Comparison of ENCODE assay signal across 18 cellular contexts in genomic region chr1:22738522-22738921, GRCh38. TPM values are rescaled to one million over a fixed set of nuclear protein-coding genes. Genes with fewer than 3 reads are reported as not detected.
"Had no signal": no experiment of that assay in that cellular context is flagged by ENCODE, and none has a peak within 500 bp of the region (broad histone marks: within the 10 kb centered on the region; RNA-seq: fewer than 3 reads in every experiment).

No MANE protein-coding gene starts in this region.

- FAIRE-seq: islet of Langerhans had no signal

- H3K36me3 Mint-ChIP-seq: type B pancreatic cell, WTC11 had no signal

- H3K4me3 Mint-ChIP-seq: activated CD8-positive, alpha-beta T cell treated with anti-CD3 and anti-CD28 coated beads, Interleukin-2, amount 10 ng/mL, durations not matched to agents 7 days and 5 days; activated naive CD8-positive, alpha-beta T cell treated with anti-CD3 and anti-CD28 coated beads, Interleukin-2, amount 50 U/mL, for 24 hours; central memory CD8-positive, alpha-beta T cell; dendritic cell treated with granulocyte-macrophage colony-stimulating factor and Interleukin-4, amounts not matched to agents 40 ng/mL and 50 ng/mL, for 4 days; neural crest cell; type B pancreatic cell; WTC11 had no signal

- H3K27ac Mint-ChIP-seq: activated CD8-positive, alpha-beta T cell treated with anti-CD3 and anti-CD28 coated beads, Interleukin-2, amount 10 ng/mL, durations not matched to agents 7 days and 5 days; activated naive CD8-positive, alpha-beta T cell treated with anti-CD3 and anti-CD28 coated beads, Interleukin-2, amount 50 U/mL, for 24 hours; dendritic cell treated with granulocyte-macrophage colony-stimulating factor and Interleukin-4, amounts not matched to agents 40 ng/mL and 50 ng/mL, for 4 days; type B pancreatic cell; WTC11 had no signal

- H3K36me3 ChIP-seq: sigmoid colon had no signal

- ATAC-seq: activated CD8-positive, alpha-beta T cell treated with anti-CD3 and anti-CD28 coated beads, Interleukin-2, amount 10 ng/mL, durations not matched to agents 7 days and 5 days; activated naive CD8-positive, alpha-beta T cell treated with anti-CD3 and anti-CD28 coated beads, Interleukin-2, amount 50 U/mL, for 24 hours; esophagus mucosa; left ventricle myocardium superior; WTC11 had no signal

- H3K4me1 ChIP-seq: sigmoid colon had no signal

- H3K9me3 ChIP-seq: sigmoid colon had no signal

- H3K9me3 Mint-ChIP-seq: activated naive CD8-positive, alpha-beta T cell treated with anti-CD3 and anti-CD28 coated beads, Interleukin-2, amount 50 U/mL, for 24 hours; central memory CD8-positive, alpha-beta T cell; dendritic cell treated with granulocyte-macrophage colony-stimulating factor and Interleukin-4, amounts not matched to agents 40 ng/mL and 50 ng/mL, for 4 days; neural crest cell; type B pancreatic cell; WTC11 had no signal

- H3K4me3 ChIP-seq: sigmoid colon had no signal

- H3K27ac ChIP-seq: sigmoid colon had no signal

- H3K27me3 Mint-ChIP-seq: type B pancreatic cell had no signal

- H3K4me1 Mint-ChIP-seq: activated naive CD8-positive, alpha-beta T cell treated with anti-CD3 and anti-CD28 coated beads, Interleukin-2, amount 50 U/mL, for 24 hours; central memory CD8-positive, alpha-beta T cell had no signal

- DNase-seq: activated CD4-positive, alpha-beta T cell treated with anti-CD3 and anti-CD28 coated beads for 48 hours; activated CD8-positive, alpha-beta memory T cell treated with anti-CD3 and anti-CD28 coated beads, Interleukin-2, amount 50 U/mL, for 48 hours; activated CD8-positive, alpha-beta T cell treated with anti-CD3 and anti-CD28 coated beads, Interleukin-2, amount 10 ng/mL, durations not matched to agents 7 days and 5 days; activated naive CD4-positive, alpha-beta T cell; activated naive CD8-positive, alpha-beta T cell treated with anti-CD3 and anti-CD28 coated beads, Interleukin-2, amount 50 U/mL, for 24 hours; foreskin fibroblast; left ventricle myocardium superior; sigmoid colon; stimulated activated CD4-positive, alpha-beta T cell treated with anti-CD3 and anti-CD28 coated beads, Interleukin-2, amount 100 ng/mL, for 24 hours; stimulated activated naive CD4-positive, alpha-beta T cell; T-helper 1 cell had no signal

RNA-seq across cellular contexts. Expression of gene EPHB2, which starts 27.9 kb away (rescaled TPM):
- total RNA-seq: activated CD8-positive, alpha-beta T cell treated with anti-CD3 and anti-CD28 coated beads, Interleukin-2, amount 10 ng/mL, durations not matched to agents 7 days and 5 days had no signal
